Comparison of ENCODE assay signal across 10 cellular contexts in genomic region chr3:69665026-69665739, GRCh38.
DNase-seq lines count a peak whose midpoint lies in the region; ATAC-seq and TF ChIP-seq lines count a peak whose summit lies in the region.
"Had no signal": no experiment of that assay in that cellular context is flagged by ENCODE, and none has a peak within 500 bp of the region (broad histone marks: within the 10 kb centered on the region; RNA-seq: fewer than 3 reads in every experiment).

No MANE protein-coding gene starts in this region.

- no peaks in the 10 kb centered on the region for H3K27me3 ChIP-seq in spleen (replicated peaks in 1 of 7)
- H3K27me3 ChIP-seq in testis: no peaks in the 10 kb centered on the region

- H3K27ac Mint-ChIP-seq in effector memory CD8-positive, alpha-beta T cell: no peak overlapping the region
- H3K27ac Mint-ChIP-seq: type B pancreatic cell had no signal

- TF ChIP-seq POLR2A in spleen (IDR thresholded peaks at IDR 0.05): peak in 1 of 3 donors; percentile 2
- no peak for TF ChIP-seq POLR2A in testis (IDR thresholded peaks at IDR 0.05)

- H3K4me3 Mint-ChIP-seq in effector memory CD8-positive, alpha-beta T cell: no peak overlapping the region
- H3K4me3 Mint-ChIP-seq: type B pancreatic cell had no signal

- H3K36me3 Mint-ChIP-seq in effector memory CD8-positive, alpha-beta T cell (ENCODE audit: insufficient read depth): no peaks in the 10 kb centered on the region
- H3K36me3 Mint-ChIP-seq: type B pancreatic cell had no signal

- H3K36me3 ChIP-seq in spleen (no peaks in the 10 kb centered on the region), testis (ENCODE audit: low read depth, missing control alignments) (no peaks in the 10 kb centered on the region)

- ATAC-seq in left ventricle myocardium superior (peak; percentile 94), HG03159 (IDR thresholded peaks at IDR 0.05; ENCODE audit: unreplicated experiment) (no peak)
- ATAC-seq in effector memory CD8-positive, alpha-beta T cell (replicated peaks): no peak

- TF ChIP-seq CTCF in spleen (IDR thresholded peaks at IDR 0.05 in 8 of 11, conservative IDR thresholded peaks at IDR 0.05 in 3 of 11) (no peak), testis (IDR thresholded peaks at IDR 0.05) (no peak)

- no peak overlapping the region for H3K4me3 ChIP-seq in spleen
- no peak overlapping the region for H3K4me3 ChIP-seq in testis

- H3K4me1 Mint-ChIP-seq in effector memory CD8-positive, alpha-beta T cell (ENCODE audit: low read depth in 2 of 2): no peaks in the 10 kb centered on the region

- H3K9me3 ChIP-seq in spleen (peaks cover 0 to 10% (median 0%) of the 10 kb centered on the region in 8 donors), testis (no peaks in the 10 kb centered on the region)

- 27 to 49% (median 33%) methylated on average over 4 of the region's 4 CpGs for WGBS in spleen, 5 donors
- WGBS in testis, 2 donors: 52 to 53% methylated on average over 4 of the region's 4 CpGs

- no peaks in the 10 kb centered on the region for H3K27me3 Mint-ChIP-seq in effector memory CD8-positive, alpha-beta T cell

- peak overlapping the region in 7 of 8 donors; percentile 15 to 69 (median 56) for H3K27ac ChIP-seq in spleen
- no peak overlapping the region for H3K27ac ChIP-seq in testis

- intact Hi-C loops in left ventricle myocardium superior (cut with micrococcal nuclease) (loop anchor here (10.0 kb wide), 1 partner anchor 220 kb away; no protein-coding TSS in a partner anchor), spleen (cut with DNase I; ENCODE audit: low total_unique reads) (loop anchor here (10.0 kb wide), 2 partner anchors 120 to 220 kb away; no protein-coding TSS in a partner anchor), testis (cut with DNase I; ENCODE audit: low total_unique reads) (loop anchor here (10.0 kb wide), 1 partner anchor 230 kb away; no protein-coding TSS in a partner anchor)

- DNase-seq in NCI-H524 (lab: John Stamatoyannopoulos, UW) (peak; percentile 34 to 70), NCI-H524 treated with DMSO at 0.1 percent for 48 hours (lab: John Stamatoyannopoulos, UW) (no peak), SK-N-DZ (ENCODE audit: low spot score) (peak; percentile 52), left ventricle myocardium superior (no peak), spleen (no peak), testis (no peak)
- no peak for DNase-seq in effector memory CD8-positive, alpha-beta T cell
- DNase-seq: foreskin melanocyte had no signal

- no peaks in the 10 kb centered on the region for H3K9me3 Mint-ChIP-seq in effector memory CD8-positive, alpha-beta T cell

- H3K4me1 ChIP-seq in spleen: peaks cover 0 to 30% (median 7%) of the 10 kb centered on the region in 6 donors
- H3K4me1 ChIP-seq in testis: no peaks in the 10 kb centered on the region

Comparison
In these comparisons a context has a peak if more than half of its experiments do, and no peak if none do; other contexts are left out.
1. DNase-seq: peak in NCI-H524 (2 of 2) and SK-N-DZ (single experiment); none in NCI-H524 treated with DMSO at 0.1 percent for 48 hours (single experiment), left ventricle myocardium superior (single experiment), spleen (single experiment), testis (single experiment) and effector memory CD8-positive, alpha-beta T cell (0 of 3).
2. H3K27ac ChIP-seq: peak in spleen (7 of 8); none in testis (0 of 2).